ENCODE assay signal across 1 cellular context in genomic region chr11:67483498-67483798, GRCh38.
A peak's percentile ranks its signal among the peaks of the same experiment; 100 is the strongest.
TF ChIP-seq lines count a peak whose summit lies in the region.

No MANE protein-coding gene starts in this region.

TF ChIP-seq in GM12878, 131 proteins besides CTCF, POLR2A, EP300 and RAD21:
- TF ChIP-seq ZZZ3 (IDR thresholded peaks at IDR 0.05; ENCODE audit: control insufficient read depth, insufficient read length, low read depth) (no peak), KLF5 (IDR thresholded peaks at IDR 0.05; ENCODE audit: partially characterized antibody) (peak; percentile 7), ZNF207 (IDR thresholded peaks at IDR 0.05; ENCODE audit: borderline replicate concordance) (0 out of 2 replicates have a peak, but pooled peaks have one; percentile 6), ZNF384 (IDR thresholded peaks at IDR 0.05; ENCODE audit: borderline replicate concordance, low read depth, low read length) (no peak), MLLT1 (IDR thresholded peaks at IDR 0.05) (peak; percentile 97), ZBTB11 (CRISPR knock-in tag; IDR thresholded peaks at IDR 0.05) (no peak), ZNF622 (IDR thresholded peaks at IDR 0.05) (no peak), ATF2 (IDR thresholded peaks at IDR 0.05; ENCODE audit: low read length) (no peak), TCF12 (IDR thresholded peaks at IDR 0.05; ENCODE audit: low read depth, low read length) (0 out of 2 replicates have a peak, but pooled peaks have one; percentile 0), DPF2 (IDR thresholded peaks at IDR 0.05) (peak; percentile 4; the same call in 1 of the 2 replicates), ELK1 (IDR thresholded peaks at IDR 0.05; ENCODE audit: low read depth, low read length) (no peak), MTA2 (IDR thresholded peaks at IDR 0.05; ENCODE audit: low read depth) (peak; percentile 10; the same call in 1 of the 2 replicates), SMARCA5 (IDR thresholded peaks at IDR 0.05) (peak; percentile 60; the same call in 1 of the 2 replicates)
